Comparison of ENCODE assay signal across 17 cellular contexts in the genomic region with DNA sequence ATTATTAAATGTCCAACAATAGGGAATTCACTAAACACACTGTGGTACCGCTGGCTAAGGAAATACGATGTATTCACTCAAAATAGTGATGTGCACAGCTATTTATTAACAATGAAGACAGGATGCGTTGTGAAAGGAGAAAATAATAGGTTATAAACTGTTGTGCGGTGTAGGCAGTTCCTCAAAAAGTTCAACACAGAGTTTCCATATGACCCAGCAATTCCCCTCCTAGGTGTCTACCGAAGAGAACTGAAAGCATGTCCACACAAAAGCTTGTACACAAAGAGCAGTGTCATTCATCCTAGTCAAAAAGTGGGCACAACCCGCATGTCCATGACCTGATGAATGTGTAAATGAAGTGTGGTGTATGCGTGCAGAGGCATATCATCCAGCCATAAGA. TPM values are rescaled to one million over a fixed set of nuclear protein-coding genes. Genes with fewer than 3 reads are reported as not detected.
DNase-seq lines count a peak whose midpoint lies in the region; ATAC-seq and TF ChIP-seq lines count a peak whose summit lies in the region.
"Had no signal": no experiment of that assay in that cellular context is flagged by ENCODE, and none has a peak within 500 bp of the region (broad histone marks: within the 10 kb centered on the region; RNA-seq: fewer than 3 reads in every experiment).

No MANE protein-coding gene starts in this region.

- BruUV-seq in MCF 10A (replicated peaks; lab: Mats Ljungman, UMichigan): no TSS peak

- H3K9me3 Mint-ChIP-seq in endodermal cell (no peaks in the 10 kb centered on the region), MCF 10A (ENCODE audit: unreplicated experiment) (no peaks in the 10 kb centered on the region)
- H3K9me3 Mint-ChIP-seq: activated T-cell treated with anti-CD3 and anti-CD28 coated beads, Interleukin-2, amount 50 U/mL, for 24 hours had no signal

- peak; percentile 5 for DNase-seq in endodermal cell
- no peak for DNase-seq in MCF 10A (ENCODE audit: unreplicated experiment)
- DNase-seq in KG1 (lab: John Stamatoyannopoulos, UW): no peak
- DNase-seq in NCI-H226: no peak
- DNase-seq: activated T-cell treated with anti-CD3 and anti-CD28 coated beads, Interleukin-2, amount 50 U/mL, for 24 hours; C1 segment of cervical spinal cord; effector memory CD4-positive, alpha-beta T cell; GDM1; left lung; NCI-H1048; NCI-H510A; nucleus accumbens; Right ventricle myocardium superior had no signal

- TF ChIP-seq CTCF in endodermal cell (conservative IDR thresholded peaks at IDR 0.05): no peak
- TF ChIP-seq CTCF in MCF 10A (IDR thresholded peaks at IDR 0.05; ENCODE audit: unreplicated experiment): no peak

- 80 to 81% methylated on average over 6 to 7 of the region's 7 CpGs for WGBS in endodermal cell (ENCODE audit: insufficient coverage in 1 of 2, insufficient read length in 1 of 2), 2 experiments

- H3K4me3 ChIP-seq in endodermal cell (ENCODE audit: low read length): no peak overlapping the region
- H3K4me3 ChIP-seq: left lung had no signal

- H3K4me1 ChIP-seq in endodermal cell (ENCODE audit: control insufficient read depth, insufficient read depth, low read length): no peaks in the 10 kb centered on the region

- ATAC-seq in GM18868 (IDR thresholded peaks at IDR 0.05; ENCODE audit: unreplicated experiment) (peak; percentile 92), GM21723 (IDR thresholded peaks at IDR 0.05; ENCODE audit: unreplicated experiment) (peak; percentile 80), HG03378 (IDR thresholded peaks at IDR 0.05; ENCODE audit: unreplicated experiment) (peak; percentile 93), HG03439 (IDR thresholded peaks at IDR 0.05; ENCODE audit: unreplicated experiment) (no peak)

- H3K4me1 Mint-ChIP-seq in endodermal cell: peaks cover 6% of the 10 kb centered on the region
- peaks cover 15% of the 10 kb centered on the region for H3K4me1 Mint-ChIP-seq in MCF 10A (ENCODE audit: insufficient read depth, unreplicated experiment)

- H3K27me3 Mint-ChIP-seq in endodermal cell (ENCODE audit: insufficient read depth) (peaks cover 22% of the 10 kb centered on the region), MCF 10A (ENCODE audit: insufficient read depth, unreplicated experiment) (peaks cover 14% of the 10 kb centered on the region)

- H3K36me3 Mint-ChIP-seq in endodermal cell (ENCODE audit: low read depth) (no peaks in the 10 kb centered on the region), MCF 10A (ENCODE audit: insufficient read depth, unreplicated experiment) (no peaks in the 10 kb centered on the region)

- CTCF ChIA-PET in MCF 10A (lab: Yijun Ruan, JAX): interaction anchor here (0.6 to 1.5 kb wide), 3 partner anchors 123 to 555 kb away, joined by 3 to 5 read pairs (median 3); no protein-coding TSS in a partner anchor

- POLR2A ChIA-PET in MCF 10A (lab: Yijun Ruan, JAX): no interaction called here

- intact Hi-C loops in MCF 10A (cut with micrococcal nuclease): no loop called here

- H3K36me3 ChIP-seq in endodermal cell (ENCODE audit: control insufficient read depth, insufficient read depth, low read length): no peaks in the 10 kb centered on the region
- H3K36me3 ChIP-seq: left lung had no signal

- H3K9ac ChIP-seq in endodermal cell (ENCODE audit: extremely low read depth, low read length, poor library complexity, severe bottlenecking): no peak overlapping the region

- H3K27ac Mint-ChIP-seq in endodermal cell (no peak overlapping the region), MCF 10A (ENCODE audit: low read depth, unreplicated experiment) (no peak overlapping the region)
- H3K27ac Mint-ChIP-seq: activated T-cell treated with anti-CD3 and anti-CD28 coated beads, Interleukin-2, amount 50 U/mL, for 24 hours had no signal

- no peaks in the 10 kb centered on the region for H3K9me3 ChIP-seq in endodermal cell (ENCODE audit: control insufficient read depth, low read length)
- H3K9me3 ChIP-seq: left lung had no signal

- H3K27ac ChIP-seq in endodermal cell (ENCODE audit: low read depth, low read length): no peak overlapping the region
- H3K27ac ChIP-seq: left lung had no signal

- H3K27me3 ChIP-seq in endodermal cell (ENCODE audit: control insufficient read depth, insufficient read depth, low read length, poor library complexity, severe bottlenecking): peaks cover 3% of the 10 kb centered on the region
- H3K27me3 ChIP-seq: left lung had no signal

- no peak overlapping the region for H3K4me3 Mint-ChIP-seq in endodermal cell
- no peak overlapping the region for H3K4me3 Mint-ChIP-seq in MCF 10A (ENCODE audit: unreplicated experiment)
- H3K4me3 Mint-ChIP-seq: activated T-cell treated with anti-CD3 and anti-CD28 coated beads, Interleukin-2, amount 50 U/mL, for 24 hours had no signal

RNA-seq across cellular contexts. Expression of a gene that starts 1.1 kb away (rescaled TPM):
- total RNA-seq in endodermal cell (1 to 10 TPM in 1 of 2 donors, not detected in 1; 1.3 TPM), MCF 10A (2022) (not detected in 2 replicates)
- 0.32 TPM for polyA plus RNA-seq in endodermal cell (2013, experiment 1 of 2)
- polyA plus RNA-seq in endodermal cell (2013, experiment 2 of 2): 0.17 TPM

RNA-seq across cellular contexts. Expression of a gene that starts 41.1 kb away (rescaled TPM):
- total RNA-seq in endodermal cell (under 1 TPM in 1 of 2 donors, not detected in 1; 0.26 TPM), MCF 10A (2022) (not detected in 2 replicates)
- polyA plus RNA-seq in endodermal cell (2013, experiment 1 of 2): not detected
- not detected for polyA plus RNA-seq in endodermal cell (2013, experiment 2 of 2)
- total RNA-seq: left lung had no signal
